13 cellular contexts compared by ENCODE assay signal in the genomic region with DNA sequence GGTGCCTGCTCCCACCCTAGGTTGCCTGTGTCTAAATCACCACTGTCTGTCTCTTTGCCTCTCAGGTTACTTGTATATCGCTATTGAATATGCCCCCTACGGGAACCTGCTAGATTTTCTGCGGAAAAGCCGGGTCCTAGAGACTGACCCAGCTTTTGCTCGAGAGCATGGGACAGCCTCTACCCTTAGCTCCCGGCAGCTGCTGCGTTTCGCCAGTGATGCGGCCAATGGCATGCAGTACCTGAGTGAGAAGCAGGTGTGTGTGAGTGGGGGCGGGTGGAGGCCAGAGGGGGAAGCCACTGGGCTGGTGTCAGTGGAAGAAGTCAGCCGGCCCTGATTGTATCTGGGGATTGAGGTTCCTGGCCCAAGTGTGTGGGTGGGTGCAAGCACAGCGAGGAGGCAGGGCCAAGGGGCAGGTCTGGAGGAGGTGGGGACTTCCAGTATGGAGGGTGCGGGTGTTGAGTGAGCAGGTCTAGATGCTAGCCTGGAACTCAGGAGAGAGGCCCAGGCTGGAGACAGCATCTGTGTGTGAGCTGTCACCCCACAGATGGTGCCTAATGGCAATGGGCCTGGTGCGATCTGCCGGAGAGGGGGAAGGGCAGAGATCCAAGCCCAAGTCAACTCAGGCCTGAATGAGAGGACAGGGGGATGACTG. TPM values are rescaled to one million over a fixed set of nuclear protein-coding genes. Genes with fewer than 3 reads are reported as not detected.
DNase-seq lines count a peak whose midpoint lies in the region; ATAC-seq and TF ChIP-seq lines count a peak whose summit lies in the region.
"Had no signal": no experiment of that assay in that cellular context is flagged by ENCODE, and none has a peak within 500 bp of the region (broad histone marks: within the 10 kb centered on the region; RNA-seq: fewer than 3 reads in every experiment).

No MANE protein-coding gene starts in this region.

- H3K36me3 ChIP-seq in IMR-90 (ENCODE audit: control insufficient read depth, insufficient read depth, low read length) (no peaks in the 10 kb centered on the region), parathyroid adenoma (ENCODE audit: control insufficient read depth, insufficient read depth, low read length) (no peaks in the 10 kb centered on the region), psoas muscle (ENCODE audit: insufficient read depth in 1 of 2, low read depth in 1 of 2) (no peaks in the 10 kb centered on the region), uterus (no peaks in the 10 kb centered on the region)

- intact Hi-C loops in IMR-90 (cut with micrococcal nuclease) = no loop called here
- intact Hi-C loops in psoas muscle (cut with DNase I) = loop anchor here in 1 of 2 donors (10.0 kb wide), 1 partner anchor 1173 kb away; no protein-coding TSS in a partner anchor
- intact Hi-C loops in uterus (cut with DNase I; ENCODE audit: low total_unique reads) = no loop called here

- no peak overlapping the region for H3K23ac ChIP-seq in IMR-90 (ENCODE audit: low read depth, low read length)

- H2AFZ ChIP-seq in IMR-90 (replicated peaks; ENCODE audit: low read length, poor library complexity) (peak overlapping the region; percentile 69), parathyroid adenoma (peak overlapping the region; percentile 46)
- H2AFZ ChIP-seq: PC-9 had no signal

- H3K9me1 ChIP-seq in IMR-90 (ENCODE audit: insufficient read depth, low read length) = peaks cover 3% of the 10 kb centered on the region; the same call in 1 of the 2 replicates

- H3K4me3 ChIP-seq in IMR-90 (ENCODE audit: insufficient read depth, low read depth, low read length) (no peak overlapping the region), parathyroid adenoma (ENCODE audit: low read depth, low read length) (no peak overlapping the region), psoas muscle (no peak overlapping the region), uterus (no peak overlapping the region)
- H3K4me3 ChIP-seq: esophagus muscularis mucosa, PC-9 had no signal

- H3K14ac ChIP-seq in IMR-90 (replicated peaks; ENCODE audit: low read depth, low read length) = no peak overlapping the region

- no peak overlapping the region for H3K18ac ChIP-seq in IMR-90 (ENCODE audit: low read depth, low read length)

- H3K4me1 ChIP-seq in IMR-90 (ENCODE audit: control insufficient read depth, insufficient read depth, low read length) = peaks cover 5% of the 10 kb centered on the region
- H3K4me1 ChIP-seq in parathyroid adenoma = peaks cover 2% of the 10 kb centered on the region
- no peaks in the 10 kb centered on the region for H3K4me1 ChIP-seq in psoas muscle
- no peaks in the 10 kb centered on the region for H3K4me1 ChIP-seq in uterus
- H3K4me1 ChIP-seq: esophagus muscularis mucosa had no signal

- no peak overlapping the region for H3K27ac ChIP-seq in IMR-90 (ENCODE audit: insufficient read depth, low read length)
- H3K27ac ChIP-seq in parathyroid adenoma = no peak overlapping the region
- H3K27ac ChIP-seq in psoas muscle = no peak overlapping the region
- no peak overlapping the region for H3K27ac ChIP-seq in uterus
- H3K27ac ChIP-seq: esophagus muscularis mucosa, PC-9 had no signal

- TF ChIP-seq CTCF in IMR-90 (conservative IDR thresholded peaks at IDR 0.05; ENCODE audit: low read depth, low read length) (no peak), parathyroid adenoma (IDR thresholded peaks at IDR 0.05) (no peak), psoas muscle (IDR thresholded peaks at IDR 0.05) (no peak), uterus (IDR thresholded peaks at IDR 0.05) (no peak)

- no peak overlapping the region for H2BK15ac ChIP-seq in IMR-90 (ENCODE audit: low read depth, low read length)

- no TSS peak for BruUV-seq in IMR-90 (replicated peaks; lab: Mats Ljungman, UMichigan)

- H4K5ac ChIP-seq in IMR-90 (ENCODE audit: low read depth, low read length) = no peak overlapping the region

- H2BK20ac ChIP-seq in IMR-90 (ENCODE audit: low read depth, low read length) = no peak overlapping the region

- H3K56ac ChIP-seq in IMR-90 (ENCODE audit: extremely low read depth, insufficient read depth, low read length) = no peak overlapping the region

- no peaks in the 10 kb centered on the region for H3K79me1 ChIP-seq in IMR-90 (ENCODE audit: low read depth in 1 of 2, low read length in 2 of 2)

- no peak overlapping the region for H4K91ac ChIP-seq in IMR-90 (ENCODE audit: insufficient read depth, low read depth, low read length)

- H2AK9ac ChIP-seq in IMR-90 (replicated peaks; ENCODE audit: low read depth, low read length, poor library complexity) = peak overlapping the region; percentile 1

- no peak overlapping the region for H3K4ac ChIP-seq in IMR-90 (ENCODE audit: low read depth, low read length)

- no peak overlapping the region for H2AK5ac ChIP-seq in IMR-90 (ENCODE audit: low read depth, low read length)

- no peak overlapping the region for H4K8ac ChIP-seq in IMR-90 (ENCODE audit: low read depth in 2 of 2, low read length in 2 of 2)

- no peak overlapping the region for H2BK120ac ChIP-seq in IMR-90 (ENCODE audit: low read depth, low read length)

- peak; percentile 49 for DNase-seq in IMR-90
- peak; percentile 86 for DNase-seq in cerebellar cortex (ENCODE audit: low spot score)
- DNase-seq in psoas muscle = no peak
- no peak for DNase-seq in uterus
- DNase-seq: activated CD8-positive, alpha-beta memory T cell treated with anti-CD3 and anti-CD28 coated beads, Interleukin-2, amount 50 U/mL, for 48 hours; H7; immature natural killer cell; NCI-H1930; PC-9 had no signal

- H3K4me2 ChIP-seq in IMR-90 (ENCODE audit: low read depth, low read length) (no peak overlapping the region), parathyroid adenoma (ENCODE audit: low read length) (no peak overlapping the region)
- H3K4me2 ChIP-seq: PC-9 had no signal

- H3K9me3 ChIP-seq in IMR-90 (ENCODE audit: control insufficient read depth, insufficient read depth, low read length) = no peaks in the 10 kb centered on the region
- no peaks in the 10 kb centered on the region for H3K9me3 ChIP-seq in parathyroid adenoma (ENCODE audit: control insufficient read depth, low read length)
- H3K9me3 ChIP-seq in psoas muscle = no peaks in the 10 kb centered on the region
- H3K9me3 ChIP-seq in uterus = no peaks in the 10 kb centered on the region
- H3K9me3 ChIP-seq: esophagus muscularis mucosa had no signal

- 73% methylated on average over 12 of the region's 15 CpGs; no CpG with 5 or more reads in 1 of the 2 experiments for WGBS in IMR-90 (ENCODE audit: extremely low coverage in 2 of 2, insufficient read length in 1 of 2), 2 experiments
- 77 to 86% (median 79%) methylated on average over 15 of the region's 15 CpGs for WGBS in psoas muscle, 3 donors

- TF ChIP-seq RAD21 in IMR-90 (IDR thresholded peaks at IDR 0.05; ENCODE audit: low read length) = no peak

- dilution Hi-C loops in IMR-90 (cut with HindIII; ENCODE audit: low sequenced_read_pairs, unreplicated experiment) = no loop called here

- in situ Hi-C loops in IMR-90 (cut with MboI; ENCODE audit: low sequenced_read_pairs) = no loop called here

- ATAC-seq in IMR-90 (ENCODE audit: low read depth) (peak; percentile 37; the same call in 1 of the 2 replicates), GM18858 (IDR thresholded peaks at IDR 0.05; ENCODE audit: unreplicated experiment) (no peak), psoas muscle (no peak)

- CTCF ChIA-PET in IMR-90 (lab: Yijun Ruan, JAX) = no interaction called here

- H2BK5ac ChIP-seq in IMR-90 (ENCODE audit: low read depth, low read length, poor library complexity, severe bottlenecking) = no peak overlapping the region

- H3K79me2 ChIP-seq in parathyroid adenoma = no peaks in the 10 kb centered on the region

- no peak overlapping the region for H3K9ac ChIP-seq in IMR-90 (ENCODE audit: low read depth, low read length)
- no peak overlapping the region for H3K9ac ChIP-seq in parathyroid adenoma

- no peaks in the 10 kb centered on the region for H4K20me1 ChIP-seq in IMR-90 (ENCODE audit: insufficient read depth, low read length)

- no peak for TF ChIP-seq POLR2A in IMR-90 (IDR thresholded peaks at IDR 0.05; ENCODE audit: low read depth, low read length)
- TF ChIP-seq POLR2A in uterus (IDR thresholded peaks at IDR 0.05) = no peak

- POLR2A ChIA-PET in IMR-90 (lab: Charles Lee; ENCODE audit: unreplicated experiment) = no interaction called here

- H3K27me3 ChIP-seq in IMR-90 (ENCODE audit: control insufficient read depth, insufficient read depth, low read length) = no peaks in the 10 kb centered on the region
- H3K27me3 ChIP-seq in parathyroid adenoma (ENCODE audit: control insufficient read depth, insufficient read depth, low read length) = no peaks in the 10 kb centered on the region
- no peaks in the 10 kb centered on the region for H3K27me3 ChIP-seq in psoas muscle (ENCODE audit: insufficient read depth in 3 of 3, low read length in 2 of 3)
- H3K27me3 ChIP-seq in uterus = no peaks in the 10 kb centered on the region
- H3K27me3 ChIP-seq: esophagus muscularis mucosa had no signal

RNA-seq across cellular contexts. Expression of gene TIE1, which starts 17.2 kb away (rescaled TPM):
- total RNA-seq in IMR-90 (2012; rRNA removed) (2.3 and 3.3 TPM in 2 replicates), psoas muscle (10 to 100 TPM in 2 of 4 donors, 1 to 10 TPM in 2; 8.2 to 29.7 (median 14.7) TPM), uterus (10 to 100 TPM; 47.4 to 80.7 (median 67.9) TPM)
- polyA plus RNA-seq in IMR-90 (2012; rRNA removed) (7.5 and 8.5 TPM in 2 replicates), psoas muscle (10 to 100 TPM in 2 of 3 donors, 1 to 10 TPM in 1; 9.2 to 19.7 (median 10.9) TPM)
- polyA plus RNA-seq in IMR-90 (2012; cell fraction: cytosol; rRNA removed) = 3.5 and 5.9 TPM in 2 replicates
- polyA plus RNA-seq in IMR-90 (2012; cell fraction: nucleus; rRNA removed; ENCODE audit: low replicate concordance) = 9.5 and 18.0 TPM in 2 replicates
- total RNA-seq: PC-9 had no signal
- polyA plus RNA-seq: neural cell had no signal

RNA-seq across cellular contexts. Expression of gene MPL, which starts 19.7 kb away (rescaled TPM):
- total RNA-seq in IMR-90 (2012; rRNA removed) (not detected in 2 replicates), psoas muscle (under 1 TPM in 1 of 4 donors, not detected in 3; 0.11 TPM), uterus (1 to 10 TPM in 1 of 4 donors, not detected in 3; 1.3 TPM)
- polyA plus RNA-seq in IMR-90 (2012; rRNA removed) (0.12 TPM in 1 of 2 replicates, not detected in the other), psoas muscle (under 1 TPM in 1 of 3 donors, not detected in 2; 0.01 TPM)
- 0.02 TPM in 1 of 2 replicates, not detected in the other for polyA plus RNA-seq in IMR-90 (2012; cell fraction: cytosol; rRNA removed)
- polyA plus RNA-seq in IMR-90 (2012; cell fraction: nucleus; rRNA removed; ENCODE audit: low replicate concordance) = not detected in 2 replicates
- total RNA-seq: H7 had no signal
- polyA plus RNA-seq: neural cell had no signal

RNA-seq across cellular contexts. Expression of gene C1orf210, which starts 32.6 kb away (rescaled TPM):
- total RNA-seq in IMR-90 (2012; rRNA removed) = not detected in 2 replicates
- not detected in 2 replicates for polyA plus RNA-seq in IMR-90 (2012; rRNA removed)
- polyA plus RNA-seq in IMR-90 (2012; cell fraction: cytosol; rRNA removed) = 0.05 TPM in 1 of 2 replicates, not detected in the other
- polyA plus RNA-seq in IMR-90 (2012; cell fraction: nucleus; rRNA removed; ENCODE audit: low replicate concordance) = not detected in 2 replicates
- not detected for total RNA-seq in psoas muscle
- polyA plus RNA-seq in psoas muscle = under 1 TPM in 1 of 3 donors, not detected in 2; 0.12 TPM
- total RNA-seq in uterus = under 1 TPM in 1 of 4 donors, not detected in 3; 0.62 TPM
- total RNA-seq: esophagus muscularis mucosa had no signal
- polyA plus RNA-seq: immature natural killer cell, neural cell had no signal

RNA-seq across cellular contexts. Expression of gene CDC20, which starts 40.8 kb away (rescaled TPM):
- 78.0 and 103 TPM in 2 replicates for total RNA-seq in IMR-90 (2012; rRNA removed)
- 107 and 115 TPM in 2 replicates for polyA plus RNA-seq in IMR-90 (2012; rRNA removed)
- polyA plus RNA-seq in IMR-90 (2012; cell fraction: cytosol; rRNA removed) = 75.5 and 90.0 TPM in 2 replicates
- 26.3 and 75.6 TPM in 2 replicates for polyA plus RNA-seq in IMR-90 (2012; cell fraction: nucleus; rRNA removed; ENCODE audit: low replicate concordance)
- total RNA-seq in psoas muscle = under 1 TPM in 2 of 4 donors, not detected in 2; 0.25 to 0.36 TPM
- polyA plus RNA-seq in psoas muscle = 1 to 10 TPM; 1.1 to 1.9 (median 1.6) TPM
- 10 to 100 TPM in 1 of 4 donors, 1 to 10 TPM in 1, not detected in 2; 1.3 to 20.3 TPM for total RNA-seq in uterus

RNA-seq across cellular contexts. Expression of gene TMEM125, which starts 48.2 kb away (rescaled TPM):
- total RNA-seq in IMR-90 (2012; rRNA removed) (under 0.01 TPM in 1 of 2 replicates, not detected in the other), psoas muscle (not detected), uterus (1 to 10 TPM in 1 of 4 donors, under 1 TPM in 1, not detected in 2; 0.55 to 3.6 TPM)
- polyA plus RNA-seq in IMR-90 (2012; rRNA removed) (0.03 and 0.10 TPM in 2 replicates), psoas muscle (not detected)
- polyA plus RNA-seq in IMR-90 (2012; cell fraction: cytosol; rRNA removed) = 0.09 and 0.14 TPM in 2 replicates
- 0.06 and 0.24 TPM in 2 replicates for polyA plus RNA-seq in IMR-90 (2012; cell fraction: nucleus; rRNA removed; ENCODE audit: low replicate concordance)
- polyA plus RNA-seq: neural cell had no signal

Comparison
In these comparisons a context has a peak if more than half of its experiments do, and no peak if none do; other contexts are left out.
1. DNase-seq: peak in IMR-90 (single experiment) and cerebellar cortex (single experiment); none in psoas muscle (0 of 2) and uterus (0 of 2).